In the genomic region with DNA sequence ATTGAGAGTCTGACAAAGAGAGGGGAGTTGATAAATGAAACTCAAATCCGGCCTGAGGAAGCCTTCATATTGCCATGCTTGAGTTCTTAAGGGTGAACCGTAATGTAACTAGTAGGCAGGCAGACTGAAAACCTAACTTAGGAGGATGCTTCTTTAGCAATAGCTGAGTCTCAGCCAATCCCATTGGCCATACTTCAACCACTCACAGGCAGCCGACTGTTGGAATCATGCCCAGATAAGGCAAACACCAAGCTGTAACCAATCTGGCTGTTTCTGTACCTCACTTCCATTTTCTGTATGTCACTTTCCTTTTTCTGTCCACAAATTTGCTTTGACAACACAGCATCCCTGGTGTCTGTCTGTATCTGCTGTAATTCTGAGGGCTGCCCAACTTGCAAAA, we compare ENCODE assay signal across 26 cellular contexts. TPM values are rescaled to one million over a fixed set of nuclear protein-coding genes. Genes with fewer than 3 reads are reported as not detected.
"Had no signal": no experiment of that assay in that cellular context is flagged by ENCODE, and none has a peak within 500 bp of the region (broad histone marks: within the 10 kb centered on the region; RNA-seq: fewer than 3 reads in every experiment).

No MANE protein-coding gene starts in this region.

- DNase-seq: activated CD4-positive, alpha-beta T cell treated with anti-CD3 and anti-CD28 coated beads for 36 hours; activated CD4-positive, alpha-beta T cell treated with anti-CD3 and anti-CD28 coated beads, Interleukin-2, amount 50 U/mL, for 48 hours; activated naive CD4-positive, alpha-beta T cell treated with Interleukin-2 at 50 U/mL for 16 hours; activated naive CD8-positive, alpha-beta T cell treated with anti-CD3 and anti-CD28 coated beads for 36 hours; activated T-cell treated with anti-CD3 and anti-CD28 coated beads, Interleukin-2, amount 50 U/mL, for 48 hours; cerebellar nuclear complex; effector CD8-positive, alpha-beta T cell; immature natural killer cell; left ventricle myocardium inferior; naive thymus-derived CD8-positive, alpha-beta T cell; posterior cingulate gyrus; right lobe of liver; stimulated activated CD4-positive, alpha-beta T cell treated with anti-CD3 and anti-CD28 coated beads, Interleukin-2, amount 100 ng/mL, for 24 hours; stimulated activated naive CD8-positive, alpha-beta T cell treated with anti-CD3 and anti-CD28 coated beads, Interleukin-15, amount 100 ng/mL, for 72 hours; T-helper 1 cell; uterus had no signal

- H3K9ac ChIP-seq: neural progenitor cell had no signal

- H3K27ac ChIP-seq: left ventricle myocardium inferior, neural progenitor cell, right lobe of liver, skin epidermis, suprapubic skin, tibial nerve, uterus had no signal

- H2AFZ ChIP-seq: neural progenitor cell had no signal

- H3K27me3 ChIP-seq: right lobe of liver, suprapubic skin, tibial nerve, uterus had no signal

- H3K36me3 ChIP-seq: left ventricle myocardium inferior, neural progenitor cell, right lobe of liver, suprapubic skin, tibial nerve, uterus had no signal

- H3K4me3 ChIP-seq: left ventricle myocardium inferior, neural progenitor cell, right lobe of liver, skin epidermis, suprapubic skin, tibial nerve, uterus had no signal

- H3K4me2 ChIP-seq: neural progenitor cell had no signal

- H3K4me1 ChIP-seq: neural progenitor cell, uterus had no signal

- H3K9me3 ChIP-seq: left ventricle myocardium inferior, right lobe of liver, suprapubic skin, tibial nerve, uterus had no signal

- ATAC-seq: activated CD4-positive, alpha-beta T cell treated with anti-CD3 and anti-CD28 coated beads for 36 hours; naive thymus-derived CD8-positive, alpha-beta T cell; right lobe of liver; stimulated activated effector memory CD8-positive, alpha-beta T cell treated with anti-CD3 and anti-CD28 coated beads, Interleukin-12 subunit alpha, Interleukin-12 subunit beta, amount 100 ng/mL, for 72 hours; stimulated activated naive CD8-positive, alpha-beta T cell treated with anti-CD3 and anti-CD28 coated beads, Interleukin-15, amount 100 ng/mL, for 72 hours; WTC11 had no signal

RNA-seq across cellular contexts. Expression of a gene that starts 55.4 kb away (rescaled TPM):
- total RNA-seq: activated CD4-positive, alpha-beta T cell treated with anti-CD3 and anti-CD28 coated beads for 36 hours; activated naive CD8-positive, alpha-beta T cell treated with anti-CD3 and anti-CD28 coated beads for 36 hours; astrocyte; glomerular endothelial cell; left ventricle myocardium inferior; lung microvascular endothelial cell; naive thymus-derived CD8-positive, alpha-beta T cell; omental fat pad; suprapubic skin; tibial nerve; WTC11 had no signal
